8 cellular contexts compared by ENCODE assay signal in genomic region chr4:74133786-74134499, GRCh38. TPM values are rescaled to one million over a fixed set of nuclear protein-coding genes. Genes with fewer than 3 reads are reported as not detected.
DNase-seq lines count a peak whose midpoint lies in the region; ATAC-seq and TF ChIP-seq lines count a peak whose summit lies in the region.

No MANE protein-coding gene starts in this region.

- ATAC-seq in GM18498 (IDR thresholded peaks at IDR 0.05; ENCODE audit: unreplicated experiment) (peak; percentile 79), HG03066 (IDR thresholded peaks at IDR 0.05; ENCODE audit: low read depth, unreplicated experiment) (peak; percentile 91), esophagus mucosa (peak; percentile 76)

- intact Hi-C loops in activated CD4-positive, alpha-beta memory T cell treated with anti-CD3 and anti-CD28 coated beads for 36 hours (cut with micrococcal nuclease): loop anchor here (2.0 to 10.0 kb wide), 3 partner anchors 409 to 559 kb away; no protein-coding TSS in a partner anchor

- TF ChIP-seq CTCF in suprapubic skin (IDR thresholded peaks at IDR 0.05): peak; percentile 36 to 72

- peaks cover 5% of the 10 kb centered on the region for H3K4me1 ChIP-seq in suprapubic skin

- POLR2A ChIA-PET in activated CD4-positive, alpha-beta memory T cell treated with anti-CD3 and anti-CD28 coated beads for 36 hours (lab: Charles Lee): no interaction called here

- peak; percentile 82 for DNase-seq in AG08395 (ENCODE audit: low spot score)
- peak; percentile 22 for DNase-seq in NCI-H446 treated with DMSO at 0.1 percent for 48 hours (lab: John Stamatoyannopoulos, UW)
- DNase-seq in activated CD4-positive, alpha-beta memory T cell treated with anti-CD3 and anti-CD28 coated beads for 36 hours: peak; percentile 62
- DNase-seq in myocyte (ENCODE audit: low read depth): peak; percentile 91
- DNase-seq in suprapubic skin (ENCODE audit: low spot score in 2 of 2): peak; percentile 83 to 84

- CTCF ChIA-PET in activated CD4-positive, alpha-beta memory T cell treated with anti-CD3 and anti-CD28 coated beads for 36 hours (lab: Charles Lee): interaction anchor here (0.6 to 1.3 kb wide), 7 partner anchors 23 to 793 kb away, joined by 3 to 6 read pairs (median 3); no protein-coding TSS in a partner anchor

- no peaks in the 10 kb centered on the region for H3K27me3 ChIP-seq in suprapubic skin

- no peaks in the 10 kb centered on the region for H3K36me3 ChIP-seq in suprapubic skin

- H3K4me1 Mint-ChIP-seq in activated CD4-positive, alpha-beta memory T cell treated with anti-CD3 and anti-CD28 coated beads for 36 hours (ENCODE audit: low read depth): no peaks in the 10 kb centered on the region

- TF ChIP-seq POLR2A in suprapubic skin (IDR thresholded peaks at IDR 0.05): no peak

- H3K27ac ChIP-seq in suprapubic skin: no peak overlapping the region

- H3K4me3 Mint-ChIP-seq in activated CD4-positive, alpha-beta memory T cell treated with anti-CD3 and anti-CD28 coated beads for 36 hours: no peak overlapping the region

- no peak for TF ChIP-seq EP300 in suprapubic skin (IDR thresholded peaks at IDR 0.05)

- H3K9me3 Mint-ChIP-seq in activated CD4-positive, alpha-beta memory T cell treated with anti-CD3 and anti-CD28 coated beads for 36 hours: peaks cover 11% of the 10 kb centered on the region

- H3K36me3 Mint-ChIP-seq in activated CD4-positive, alpha-beta memory T cell treated with anti-CD3 and anti-CD28 coated beads for 36 hours: no peaks in the 10 kb centered on the region

- H3K9me3 ChIP-seq in suprapubic skin: no peaks in the 10 kb centered on the region

- no peak overlapping the region for H3K4me3 ChIP-seq in suprapubic skin

- 40% methylated on average over 7 of the region's 8 CpGs for WGBS in suprapubic skin

- peaks cover 10% of the 10 kb centered on the region for H3K27me3 Mint-ChIP-seq in activated CD4-positive, alpha-beta memory T cell treated with anti-CD3 and anti-CD28 coated beads for 36 hours

- no peak overlapping the region for H3K27ac Mint-ChIP-seq in activated CD4-positive, alpha-beta memory T cell treated with anti-CD3 and anti-CD28 coated beads for 36 hours

RNA-seq across cellular contexts. Expression of gene MTHFD2L, which starts 24.0 kb away (rescaled TPM):
- 1 to 10 TPM; 5.4 to 6.5 TPM for total RNA-seq in activated CD4-positive, alpha-beta memory T cell treated with anti-CD3 and anti-CD28 coated beads for 36 hours
- 9.4 TPM for total RNA-seq in esophagus mucosa
- 18.4 and 20.9 TPM in 2 replicates for total RNA-seq in myocyte
- 5.0 TPM for polyA plus RNA-seq in myocyte (2012)
- total RNA-seq in suprapubic skin: 10 to 100 TPM; 13.1 to 22.9 (median 15.3) TPM

RNA-seq across cellular contexts. Expression of gene CXCL2, which starts 34.9 kb away (rescaled TPM):
- not detected for total RNA-seq in activated CD4-positive, alpha-beta memory T cell treated with anti-CD3 and anti-CD28 coated beads for 36 hours
- total RNA-seq in esophagus mucosa (0.60 TPM), myocyte (1.8 and 2.6 TPM in 2 replicates), suprapubic skin (10 to 100 TPM in 1 of 4 donors, 1 to 10 TPM in 3; 3.8 to 15.6 (median 6.9) TPM)
- 0.42 TPM for polyA plus RNA-seq in myocyte (2012)

Comparison
In these comparisons a context has a peak if more than half of its experiments do, and no peak if none do; other contexts are left out.
1. DNase-seq: peak in every context shown above with its lines; median percentile 91 in myocyte; 84 in suprapubic skin; 82 in AG08395; 62 in activated CD4-positive, alpha-beta memory T cell treated with anti-CD3 and anti-CD28 coated beads for 36 hours; 22 in NCI-H446 treated with DMSO at 0.1 percent for 48 hours.